11 cellular contexts compared by ENCODE assay signal in genomic region chr13:98450012-98450411, GRCh38.
A peak's percentile ranks its signal among the peaks of the same experiment; 100 is the strongest.
DNase-seq lines count a peak whose midpoint lies in the region; ATAC-seq lines count a peak whose summit lies in the region.
"Had no signal": no experiment of that assay in that cellular context is flagged by ENCODE, and none has a peak within 500 bp of the region (broad histone marks: within the 10 kb centered on the region; RNA-seq: fewer than 3 reads in every experiment).

No MANE protein-coding gene starts in this region.

- H3K4me1 Mint-ChIP-seq in activated naive CD4-positive, alpha-beta T cell treated with anti-CD3 and anti-CD28 coated beads for 36 hours (ENCODE audit: low read depth): peaks cover 29% of the 10 kb centered on the region
- H3K4me1 Mint-ChIP-seq in activated CD4-positive, alpha-beta memory T cell treated with anti-CD3 and anti-CD28 coated beads, Interleukin-2, amount 10 ng/mL, durations not matched to agents 7 days and 5 days: peaks cover 36% of the 10 kb centered on the region

- peaks cover 9% of the 10 kb centered on the region for H3K36me3 Mint-ChIP-seq in activated naive CD4-positive, alpha-beta T cell treated with anti-CD3 and anti-CD28 coated beads for 36 hours (ENCODE audit: low read depth)
- H3K36me3 Mint-ChIP-seq in activated naive CD4-positive, alpha-beta T cell treated with anti-CD3 and anti-CD28 coated beads, Interleukin-2, amount 50 U/mL, for 72 hours: no peaks in the 10 kb centered on the region
- peaks cover 48% of the 10 kb centered on the region for H3K36me3 Mint-ChIP-seq in activated CD4-positive, alpha-beta memory T cell treated with anti-CD3 and anti-CD28 coated beads, Interleukin-2, amount 10 ng/mL, durations not matched to agents 7 days and 5 days (ENCODE audit: low read depth)

- intact Hi-C loops in activated naive CD4-positive, alpha-beta T cell treated with anti-CD3 and anti-CD28 coated beads for 36 hours (cut with micrococcal nuclease): no loop called here

- H3K27ac Mint-ChIP-seq in activated naive CD4-positive, alpha-beta T cell treated with anti-CD3 and anti-CD28 coated beads for 36 hours: peak overlapping the region; percentile 55
- H3K27ac Mint-ChIP-seq in activated naive CD4-positive, alpha-beta T cell treated with anti-CD3 and anti-CD28 coated beads, Interleukin-2, amount 50 U/mL, for 72 hours: no peak overlapping the region
- H3K27ac Mint-ChIP-seq in activated CD4-positive, alpha-beta memory T cell treated with anti-CD3 and anti-CD28 coated beads, Interleukin-2, amount 10 ng/mL, durations not matched to agents 7 days and 5 days: peak overlapping the region; percentile 30

- CTCF ChIA-PET in activated naive CD4-positive, alpha-beta T cell treated with anti-CD3 and anti-CD28 coated beads for 36 hours (lab: Charles Lee): interaction anchor here (0.7 to 3.1 kb wide), 6 partner anchors 17 to 223 kb away, joined by 3 to 32 read pairs (median 5); no protein-coding TSS in a partner anchor
- CTCF ChIA-PET in activated CD4-positive, alpha-beta memory T cell treated with anti-CD3 and anti-CD28 coated beads, Interleukin-2, amount 10 ng/mL, durations not matched to agents 7 days and 5 days (lab: Charles Lee): interaction anchor here (0.6 to 2.8 kb wide), 3 partner anchors 16 to 203 kb away, joined by 4 to 14 read pairs (median 4); no protein-coding TSS in a partner anchor

- POLR2A ChIA-PET in activated CD4-positive, alpha-beta memory T cell treated with anti-CD3 and anti-CD28 coated beads, Interleukin-2, amount 10 ng/mL, durations not matched to agents 7 days and 5 days (lab: Charles Lee): interaction anchor here (1.4 to 1.5 kb wide), 2 partner anchors 67 to 127 kb away, joined by 3 to 5 read pairs; partner anchors contain the start of gene STK24

- DNase-seq in activated naive CD4-positive, alpha-beta T cell treated with anti-CD3 and anti-CD28 coated beads for 36 hours: no peak
- no peak for DNase-seq in activated naive CD4-positive, alpha-beta T cell treated with anti-CD3 and anti-CD28 coated beads, Interleukin-2, amount 50 U/mL, for 72 hours (ENCODE audit: low spot score in 2 of 2)
- no peak for DNase-seq in activated CD4-positive, alpha-beta memory T cell treated with anti-CD3 and anti-CD28 coated beads, Interleukin-2, amount 10 ng/mL, durations not matched to agents 7 days and 5 days
- DNase-seq in left kidney (ENCODE audit: low read depth, low spot score) (peak; percentile 52), SKM-1 (lab: John Stamatoyannopoulos, UW; ENCODE audit: unreplicated experiment) (no peak), 8988T (no peak)
- DNase-seq: GOT3, NCI-H526, T-helper 9 cell had no signal

- peak overlapping the region; percentile 72 for H3K27ac ChIP-seq in temporal lobe (ENCODE audit: low read depth, low read length)

- no peaks in the 10 kb centered on the region for H3K9me3 Mint-ChIP-seq in activated naive CD4-positive, alpha-beta T cell treated with anti-CD3 and anti-CD28 coated beads for 36 hours
- H3K9me3 Mint-ChIP-seq in activated naive CD4-positive, alpha-beta T cell treated with anti-CD3 and anti-CD28 coated beads, Interleukin-2, amount 50 U/mL, for 72 hours: no peaks in the 10 kb centered on the region
- H3K9me3 Mint-ChIP-seq in activated CD4-positive, alpha-beta memory T cell treated with anti-CD3 and anti-CD28 coated beads, Interleukin-2, amount 10 ng/mL, durations not matched to agents 7 days and 5 days: no peaks in the 10 kb centered on the region

- ATAC-seq in activated naive CD4-positive, alpha-beta T cell treated with anti-CD3 and anti-CD28 coated beads, Interleukin-2, amount 50 U/mL, for 72 hours: no peak
- ATAC-seq in HG03025 (IDR thresholded peaks at IDR 0.05; ENCODE audit: low FRiP score, unreplicated experiment): no peak

- no peaks in the 10 kb centered on the region for H3K27me3 Mint-ChIP-seq in activated naive CD4-positive, alpha-beta T cell treated with anti-CD3 and anti-CD28 coated beads for 36 hours (ENCODE audit: low read depth)
- no peaks in the 10 kb centered on the region for H3K27me3 Mint-ChIP-seq in activated CD4-positive, alpha-beta memory T cell treated with anti-CD3 and anti-CD28 coated beads, Interleukin-2, amount 10 ng/mL, durations not matched to agents 7 days and 5 days

- no peak overlapping the region for H3K4me3 Mint-ChIP-seq in activated naive CD4-positive, alpha-beta T cell treated with anti-CD3 and anti-CD28 coated beads for 36 hours
- no peak overlapping the region for H3K4me3 Mint-ChIP-seq in activated CD4-positive, alpha-beta memory T cell treated with anti-CD3 and anti-CD28 coated beads, Interleukin-2, amount 10 ng/mL, durations not matched to agents 7 days and 5 days

Comparison
In these comparisons a context has a peak if more than half of its experiments do, and no peak if none do; other contexts are left out.
1. H3K27ac Mint-ChIP-seq: peak in activated naive CD4-positive, alpha-beta T cell treated with anti-CD3 and anti-CD28 coated beads for 36 hours (single experiment) and activated CD4-positive, alpha-beta memory T cell treated with anti-CD3 and anti-CD28 coated beads, Interleukin-2, amount 10 ng/mL, durations not matched to agents 7 days and 5 days (single experiment); none in activated naive CD4-positive, alpha-beta T cell treated with anti-CD3 and anti-CD28 coated beads, Interleukin-2, amount 50 U/mL, for 72 hours (0 of 2).